8 cellular contexts compared by ENCODE assay signal in genomic region chr19:20565321-20566018, GRCh38. TPM values are rescaled to one million over a fixed set of nuclear protein-coding genes. Genes with fewer than 3 reads are reported as not detected.
DNase-seq lines count a peak whose midpoint lies in the region; ATAC-seq and TF ChIP-seq lines count a peak whose summit lies in the region.

Gene ZNF737, minus strand, starts transcription at chr19:20565781. Its CDS starts 141 bp downstream, at chr19:20565640.

- peak within 1 kb of the TSS; percentile 87 for H2AFZ ChIP-seq in IMR-90 (replicated peaks; ENCODE audit: low read length, poor library complexity)

- H4K5ac ChIP-seq in IMR-90 (ENCODE audit: low read depth, low read length): peak within 1 kb of the TSS; percentile 21; the same call in 1 of the 2 replicates

- H3K56ac ChIP-seq in IMR-90 (ENCODE audit: extremely low read depth, insufficient read depth, low read length): 0 out of 2 replicates have a peak within 1 kb of the TSS, but pooled peaks have one; percentile 20

- H2AK5ac ChIP-seq in IMR-90 (ENCODE audit: low read depth, low read length): no peak within 1 kb of the TSS

- BruUV-seq in IMR-90 (replicated peaks; lab: Mats Ljungman, UMichigan): TSS peak; percentile 64

- H3K4me2 ChIP-seq in IMR-90 (ENCODE audit: low read depth, low read length): peak within 1 kb of the TSS; percentile 83

- intact Hi-C loops in IMR-90 (cut with micrococcal nuclease): no loop called here

- TF ChIP-seq CTCF in IMR-90 (conservative IDR thresholded peaks at IDR 0.05; ENCODE audit: low read depth, low read length) (peak; percentile 9; the same call in 1 of the 2 replicates), suprapubic skin (IDR thresholded peaks at IDR 0.05) (peak; percentile 15 to 26)

- H2BK5ac ChIP-seq in IMR-90 (ENCODE audit: low read depth, low read length, poor library complexity, severe bottlenecking): peak within 1 kb of the TSS; percentile 11

- H2BK120ac ChIP-seq in IMR-90 (ENCODE audit: low read depth, low read length): no peak within 1 kb of the TSS

- TF ChIP-seq EP300 in suprapubic skin (IDR thresholded peaks at IDR 0.05): no peak

- no peak within 1 kb of the TSS for H2AK9ac ChIP-seq in IMR-90 (replicated peaks; ENCODE audit: low read depth, low read length, poor library complexity)

- 0% methylated on average over 2 of the region's 28 CpGs; no CpG with 5 or more reads in 1 of the 2 experiments for WGBS in IMR-90 (ENCODE audit: extremely low coverage in 2 of 2, insufficient read length in 1 of 2), 2 experiments
- WGBS in suprapubic skin: under 1% methylated on average over 20 of the region's 28 CpGs

- H3K79me1 ChIP-seq in IMR-90 (ENCODE audit: low read depth in 1 of 2, low read length in 2 of 2): no peaks in the 10 kb centered on the region

- H2BK15ac ChIP-seq in IMR-90 (ENCODE audit: low read depth, low read length): no peak within 1 kb of the TSS

- peak within 1 kb of the TSS; percentile 97 for H3K27ac Mint-ChIP-seq in activated naive CD4-positive, alpha-beta T cell treated with anti-CD3 and anti-CD28 coated beads, Interleukin-2, amount 50 U/mL, for 72 hours

- H3K27me3 ChIP-seq in IMR-90 (ENCODE audit: control insufficient read depth, insufficient read depth, low read length): no peaks in the 10 kb centered on the region
- H3K27me3 ChIP-seq in suprapubic skin: no peaks in the 10 kb centered on the region

- H2BK20ac ChIP-seq in IMR-90 (ENCODE audit: low read depth, low read length): no peak within 1 kb of the TSS

- H3K9me1 ChIP-seq in IMR-90 (ENCODE audit: insufficient read depth, low read length): no peaks in the 10 kb centered on the region

- ATAC-seq in GM21515 (IDR thresholded peaks at IDR 0.05; ENCODE audit: unreplicated experiment) (peak; percentile 88), IMR-90 (ENCODE audit: low read depth) (peak; percentile 98)
- peak; percentile 95 for ATAC-seq in activated naive CD4-positive, alpha-beta T cell treated with anti-CD3 and anti-CD28 coated beads, Interleukin-2, amount 50 U/mL, for 72 hours

- in situ Hi-C loops in IMR-90 (cut with MboI; ENCODE audit: low sequenced_read_pairs): no loop called here

- TF ChIP-seq RAD21 in IMR-90 (IDR thresholded peaks at IDR 0.05; ENCODE audit: low read length): no peak

- peak within 1 kb of the TSS; percentile 27 to 46; a peak in 3 of 4 replicates for H4K8ac ChIP-seq in IMR-90 (ENCODE audit: low read depth in 2 of 2, low read length in 2 of 2)

- no peak within 1 kb of the TSS; the same call in 1 of the 2 replicates for H4K91ac ChIP-seq in IMR-90 (ENCODE audit: insufficient read depth, low read depth, low read length)

- no peaks in the 10 kb centered on the region for H4K20me1 ChIP-seq in IMR-90 (ENCODE audit: insufficient read depth, low read length)

- H3K27ac ChIP-seq in IMR-90 (ENCODE audit: insufficient read depth, low read length) (peak within 1 kb of the TSS; percentile 73), suprapubic skin (peak within 1 kb of the TSS; percentile 90)

- peak; percentile 98 for DNase-seq in DMS53 (lab: John Stamatoyannopoulos, UW)
- peak; percentile 91 for DNase-seq in IMR-90
- peak; percentile 98 for DNase-seq in SK-N-DZ (ENCODE audit: low spot score)
- peak; percentile 89 to 94 for DNase-seq in activated naive CD4-positive, alpha-beta T cell treated with anti-CD3 and anti-CD28 coated beads, Interleukin-2, amount 50 U/mL, for 72 hours (ENCODE audit: low spot score in 2 of 2)
- peak; percentile 97 for DNase-seq in globus pallidus (ENCODE audit: low spot score)
- DNase-seq in occipital lobe (lab: John Stamatoyannopoulos, UW): peak; percentile 88
- peak; percentile 95 to 99 for DNase-seq in suprapubic skin (ENCODE audit: low spot score in 2 of 2)

- peak within 1 kb of the TSS; percentile 82 for H3K4me3 ChIP-seq in IMR-90 (ENCODE audit: insufficient read depth, low read depth, low read length)
- H3K4me3 ChIP-seq in suprapubic skin: peak within 1 kb of the TSS; percentile 77

- no peak within 1 kb of the TSS for H3K23ac ChIP-seq in IMR-90 (ENCODE audit: low read depth, low read length)

- TF ChIP-seq POLR2A in IMR-90 (IDR thresholded peaks at IDR 0.05; ENCODE audit: low read depth, low read length): no peak
- peak in 1 of 2 donors; percentile 39 for TF ChIP-seq POLR2A in suprapubic skin (IDR thresholded peaks at IDR 0.05)

- H3K36me3 ChIP-seq in IMR-90 (ENCODE audit: control insufficient read depth, insufficient read depth, low read length) (peaks cover 11% of the 10 kb centered on the region; the same call in 1 of the 2 replicates), suprapubic skin (peaks cover 11% of the 10 kb centered on the region)

- peak within 1 kb of the TSS; percentile 57; the same call in 1 of the 2 replicates for H3K4ac ChIP-seq in IMR-90 (ENCODE audit: low read depth, low read length)

- H3K9me3 ChIP-seq in IMR-90 (ENCODE audit: control insufficient read depth, insufficient read depth, low read length) (peaks cover 28% of the 10 kb centered on the region), suprapubic skin (peaks cover 12% of the 10 kb centered on the region)

- 0 out of 2 replicates have a peak within 1 kb of the TSS, but pooled peaks have one; percentile 29 for H3K14ac ChIP-seq in IMR-90 (replicated peaks; ENCODE audit: low read depth, low read length)

- H3K18ac ChIP-seq in IMR-90 (ENCODE audit: low read depth, low read length): peak within 1 kb of the TSS; percentile 38; the same call in 1 of the 2 replicates

- POLR2A ChIA-PET in IMR-90 (lab: Charles Lee; ENCODE audit: unreplicated experiment): no interaction called here

- H3K9me3 Mint-ChIP-seq in activated naive CD4-positive, alpha-beta T cell treated with anti-CD3 and anti-CD28 coated beads, Interleukin-2, amount 50 U/mL, for 72 hours: peaks cover 26 to 38% of the 10 kb centered on the region in 2 donors

- dilution Hi-C loops in IMR-90 (cut with HindIII; ENCODE audit: low sequenced_read_pairs, unreplicated experiment): no loop called here

- CTCF ChIA-PET in IMR-90 (lab: Yijun Ruan, JAX): interaction anchor here (1.0 kb wide), 1 partner anchor 10 kb away, joined by 3 read pairs; no protein-coding TSS in a partner anchor

- peaks cover 56 to 64% of the 10 kb centered on the region in 2 donors for H3K36me3 Mint-ChIP-seq in activated naive CD4-positive, alpha-beta T cell treated with anti-CD3 and anti-CD28 coated beads, Interleukin-2, amount 50 U/mL, for 72 hours

- H3K4me1 ChIP-seq in IMR-90 (ENCODE audit: control insufficient read depth, insufficient read depth, low read length): no peaks in the 10 kb centered on the region
- peaks cover 12% of the 10 kb centered on the region for H3K4me1 ChIP-seq in suprapubic skin

- H3K9ac ChIP-seq in IMR-90 (ENCODE audit: low read depth, low read length): peak within 1 kb of the TSS; percentile 78

TF ChIP-seq in IMR-90, 13 proteins besides CTCF, POLR2A, EP300 and RAD21:
- TF ChIP-seq FOS (IDR thresholded peaks at IDR 0.05; ENCODE audit: low read depth, low read length) (no peak), MAFK (IDR thresholded peaks at IDR 0.05; ENCODE audit: low read depth, low read length) (no peak), MXI1 (IDR thresholded peaks at IDR 0.05; ENCODE audit: borderline replicate concordance, low read depth, low read length) (no peak), RCOR1 (IDR thresholded peaks at IDR 0.05; ENCODE audit: insufficient replicate concordance, low read length) (no peak), USF2 (IDR thresholded peaks at IDR 0.05; ENCODE audit: low read depth, low read length) (no peak), SMC3 (IDR thresholded peaks at IDR 0.05; ENCODE audit: low read depth, low read length) (no peak), BHLHE40 (IDR thresholded peaks at IDR 0.05; ENCODE audit: low read depth, low read length) (no peak), NFE2L2 (IDR thresholded peaks at IDR 0.05; ENCODE audit: low read depth, low read length) (no peak), MAZ (IDR thresholded peaks at IDR 0.05; ENCODE audit: borderline replicate concordance, low read depth, low read length) (no peak)

RNA-seq across cellular contexts. Expression of gene ZNF737, which starts in this region (rescaled TPM):
- total RNA-seq in IMR-90 (2012; rRNA removed) (3.3 and 5.0 TPM in 2 replicates), occipital lobe (94.1 TPM), suprapubic skin (10 to 100 TPM; 10.8 to 18.2 (median 12.3) TPM)
- polyA plus RNA-seq in IMR-90 (2012; rRNA removed): 1.1 and 2.0 TPM in 2 replicates
- 0.42 and 1.0 TPM in 2 replicates for polyA plus RNA-seq in IMR-90 (2012; cell fraction: cytosol; rRNA removed)
- 0.59 and 2.1 TPM in 2 replicates for polyA plus RNA-seq in IMR-90 (2012; cell fraction: nucleus; rRNA removed; ENCODE audit: low replicate concordance)
- 17.0 and 54.4 TPM in 2 replicates for polyA plus RNA-seq in SK-N-DZ (2014; cell fraction: cytosol; rRNA removed)
- polyA plus RNA-seq in SK-N-DZ (2014; cell fraction: nucleus; rRNA removed): 13.2 and 22.8 TPM in 2 replicates
- 10 to 100 TPM; 10.6 to 13.0 TPM for total RNA-seq in activated naive CD4-positive, alpha-beta T cell treated with anti-CD3 and anti-CD28 coated beads, Interleukin-2, amount 50 U/mL, for 72 hours

Comparison
In these comparisons a context has a peak if more than half of its experiments do, and no peak if none do; other contexts are left out.
1. Peak in every context shown above with its lines: DNase-seq, ATAC-seq, H3K4me3 ChIP-seq and H3K27ac ChIP-seq.